27 cellular contexts compared by ENCODE assay signal in the genomic region with DNA sequence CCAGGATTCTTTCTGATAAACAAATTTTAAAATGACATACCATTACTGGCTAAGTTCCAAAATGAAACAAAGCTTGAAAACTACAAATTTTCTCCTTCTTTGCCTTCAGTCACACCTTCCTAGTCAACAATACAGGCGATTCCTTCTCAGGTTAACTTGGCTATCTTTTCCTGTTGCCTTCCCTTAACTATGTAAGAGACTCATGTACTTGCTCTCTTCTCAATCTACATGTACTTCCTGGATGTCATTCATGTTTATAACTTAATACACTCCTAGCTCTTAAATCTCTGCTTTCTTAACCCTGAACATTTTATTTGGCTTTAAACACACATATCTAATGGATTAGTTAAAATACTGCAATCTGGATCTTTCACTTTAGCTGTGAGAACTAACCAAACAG.
"Had no signal": no experiment of that assay in that cellular context is flagged by ENCODE, and none has a peak within 500 bp of the region (broad histone marks: within the 10 kb centered on the region; RNA-seq: fewer than 3 reads in every experiment).

No MANE protein-coding gene starts in this region.

- H3K4me1 ChIP-seq: esophagus muscularis mucosa, foreskin keratinocyte, suprapubic skin, upper lobe of right lung, uterus had no signal

- H2AFZ ChIP-seq: hepatocyte had no signal

- H3K9me3 ChIP-seq: esophagus muscularis mucosa, gastroesophageal sphincter, heart left ventricle, neutrophil, pancreas, suprapubic skin, transverse colon, upper lobe of right lung, uterus had no signal

- DNase-seq: effector CD8-positive, alpha-beta T cell; endodermal cell; foreskin keratinocyte; heart left ventricle; islet precursor cell; kidney glomerular epithelial cell; naive B cell; pancreas; stimulated activated CD4-positive, alpha-beta T cell treated with anti-CD3 and anti-CD28 coated beads, Interleukin-12 subunit alpha, Interleukin-12 subunit beta, amount 100 ng/mL, for 4 hours; stimulated activated CD4-positive, alpha-beta T cell treated with anti-CD3 and anti-CD28 coated beads, Interleukin-1b, Interleukin-23, amount 100 ng/mL, for 48 hours; stimulated activated CD4-positive, alpha-beta T cell treated with anti-CD3 and anti-CD28 coated beads, Interleukin-4, amount 100 ng/mL, for 1 hour; stimulated activated CD8-positive, alpha-beta memory T cell treated with anti-CD3 and anti-CD28 coated beads, Interleukin-4, amount 100 ng/mL, for 48 hours; stimulated activated naive CD4-positive, alpha-beta T cell; stimulated activated naive CD8-positive, alpha-beta T cell treated with anti-CD3 and anti-CD28 coated beads, Interleukin-15, amount 100 ng/mL, for 72 hours; transverse colon; upper lobe of right lung; uterus had no signal

- H3K4me3 ChIP-seq: esophagus muscularis mucosa, gastroesophageal sphincter, heart left ventricle, hepatocyte, lung, pancreas, smooth muscle cell, suprapubic skin, transverse colon, upper lobe of right lung, uterus had no signal

- H3K4me2 ChIP-seq: hepatocyte, smooth muscle cell had no signal

- H3K27me3 ChIP-seq: esophagus muscularis mucosa, foreskin keratinocyte, gastroesophageal sphincter, heart left ventricle, hepatocyte, neutrophil, pancreas, suprapubic skin, transverse colon, upper lobe of right lung, uterus had no signal

- H3K36me3 ChIP-seq: neutrophil, pancreas, uterus had no signal

- H3K27ac ChIP-seq: esophagus muscularis mucosa, foreskin keratinocyte, gastroesophageal sphincter, heart left ventricle, hepatocyte, neutrophil, pancreas, suprapubic skin, transverse colon, upper lobe of right lung, uterus had no signal

- ATAC-seq: foreskin keratinocyte; gastroesophageal sphincter; heart left ventricle; left lobe of liver; natural killer cell treated with Interleukin-12 subunit alpha and Interleukin-12 subunit beta and Interleukin-15 and Interleukin-18, amount 100 ng/mL, for 72 hours; pancreas; sciatic nerve; stimulated activated naive CD8-positive, alpha-beta T cell treated with anti-CD3 and anti-CD28 coated beads, Interleukin-15, amount 100 ng/mL, for 72 hours; upper lobe of right lung had no signal
